In the genomic region with DNA sequence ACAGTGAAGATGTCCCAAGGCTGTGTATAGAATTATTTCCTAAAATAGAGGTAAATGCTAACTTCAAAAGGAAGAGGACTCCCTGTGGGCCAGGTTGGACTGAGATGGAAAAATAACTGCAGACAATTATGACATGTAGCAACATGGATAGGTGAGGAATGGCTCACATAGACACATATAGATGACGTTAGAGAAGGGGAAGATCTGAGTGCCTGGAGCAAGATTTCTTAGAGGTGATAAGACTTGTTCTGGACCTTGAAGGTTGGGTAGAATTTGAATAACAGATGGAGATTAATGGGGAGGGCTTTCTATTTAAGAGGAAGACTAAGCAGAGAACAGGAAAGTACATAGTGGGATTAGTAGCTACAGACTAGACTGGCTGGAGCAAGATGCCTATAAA, we compare ENCODE assay signal across 12 cellular contexts.
DNase-seq lines count a peak whose midpoint lies in the region; ATAC-seq, FAIRE-seq and TF ChIP-seq lines count a peak whose summit lies in the region.
"Had no signal": no experiment of that assay in that cellular context is flagged by ENCODE, and none has a peak within 500 bp of the region (broad histone marks: within the 10 kb centered on the region; RNA-seq: fewer than 3 reads in every experiment).

No MANE protein-coding gene starts in this region.

- no peak for FAIRE-seq in bronchial epithelial cell (lab: Jason Lieb, UNC)

- DNase-seq in natural killer cell (no peak), bronchial epithelial cell (ENCODE audit: low read depth) (peak; percentile 81), immature natural killer cell (no peak), NAMALWA (ENCODE audit: low spot score) (no peak)
- DNase-seq in natural killer cell treated with Interleukin-12 subunit alpha and Interleukin-12 subunit beta and Interleukin-15 and Interleukin-18, amount 100 ng/mL, for 72 hours (ENCODE audit: low spot score), result no peak
- DNase-seq in activated CD4-positive, alpha-beta T cell treated with anti-CD3 and anti-CD28 coated beads for 48 hours, result no peak
- DNase-seq: ACHN; CD4-positive, CD25-positive, alpha-beta regulatory T cell; DMS 273 treated with DMSO at 0.1 percent for 48 hours had no signal

- no peak overlapping the region for H3K4me3 ChIP-seq in bronchial epithelial cell (ENCODE audit: low read depth, low read length)
- H3K4me3 ChIP-seq: BLaER1 treated with 17β-estradiol and CSF1 and Interleukin-3, amounts not matched to agents 10 nM and 100 nM had no signal

- H3K4me3 Mint-ChIP-seq in natural killer cell (no peak overlapping the region), immature natural killer cell (no peak overlapping the region)
- no peak overlapping the region for H3K4me3 Mint-ChIP-seq in natural killer cell treated with Interleukin-12 subunit alpha and Interleukin-12 subunit beta and Interleukin-15 and Interleukin-18, amount 100 ng/mL, for 72 hours
- H3K4me3 Mint-ChIP-seq: CD4-positive, CD25-positive, alpha-beta regulatory T cell had no signal

- H3K27me3 Mint-ChIP-seq in natural killer cell (ENCODE audit: low read depth in 2 of 2) (no peaks in the 10 kb centered on the region), immature natural killer cell (ENCODE audit: low read depth in 3 of 3) (no peaks in the 10 kb centered on the region)
- no peaks in the 10 kb centered on the region for H3K27me3 Mint-ChIP-seq in natural killer cell treated with Interleukin-12 subunit alpha and Interleukin-12 subunit beta and Interleukin-15 and Interleukin-18, amount 100 ng/mL, for 72 hours

- ATAC-seq in natural killer cell (no peak), HG03469 (IDR thresholded peaks at IDR 0.05; ENCODE audit: unreplicated experiment) (no peak)
- no peak for ATAC-seq in natural killer cell treated with Interleukin-12 subunit alpha and Interleukin-12 subunit beta and Interleukin-15 and Interleukin-18, amount 100 ng/mL, for 72 hours
- ATAC-seq: HCT116 had no signal

- no peaks in the 10 kb centered on the region for H3K9me3 Mint-ChIP-seq in natural killer cell
- no peaks in the 10 kb centered on the region for H3K9me3 Mint-ChIP-seq in natural killer cell treated with Interleukin-12 subunit alpha and Interleukin-12 subunit beta and Interleukin-15 and Interleukin-18, amount 100 ng/mL, for 72 hours
- H3K9me3 Mint-ChIP-seq in immature natural killer cell, result no peaks in the 10 kb centered on the region
- H3K9me3 Mint-ChIP-seq: CD4-positive, CD25-positive, alpha-beta regulatory T cell had no signal

- peak overlapping the region; percentile 0 to 25 for H3K27ac Mint-ChIP-seq in natural killer cell
- peak overlapping the region in 1 of 2 donors; percentile 0 for H3K27ac Mint-ChIP-seq in natural killer cell treated with Interleukin-12 subunit alpha and Interleukin-12 subunit beta and Interleukin-15 and Interleukin-18, amount 100 ng/mL, for 72 hours
- peak overlapping the region in 5 of 6 donors; percentile 1 to 79 (median 22) for H3K27ac Mint-ChIP-seq in immature natural killer cell
- H3K27ac Mint-ChIP-seq: CD4-positive, CD25-positive, alpha-beta regulatory T cell had no signal

- intact Hi-C loops in natural killer cell (cut with micrococcal nuclease), result loop anchor here (10.0 kb wide), 1 partner anchor 149 kb away; no protein-coding TSS in a partner anchor

- peaks cover 70 to 71% of the 10 kb centered on the region in 2 donors for H3K4me1 Mint-ChIP-seq in natural killer cell
- H3K4me1 Mint-ChIP-seq in natural killer cell treated with Interleukin-12 subunit alpha and Interleukin-12 subunit beta and Interleukin-15 and Interleukin-18, amount 100 ng/mL, for 72 hours (ENCODE audit: low read depth in 2 of 2), result peaks cover 42 to 49% of the 10 kb centered on the region in 2 donors
- peaks cover 57 to 88% of the 10 kb centered on the region in 2 donors for H3K4me1 Mint-ChIP-seq in immature natural killer cell
- H3K4me1 Mint-ChIP-seq: CD4-positive, CD25-positive, alpha-beta regulatory T cell had no signal

- no peaks in the 10 kb centered on the region for H3K36me3 Mint-ChIP-seq in natural killer cell
- H3K36me3 Mint-ChIP-seq in natural killer cell treated with Interleukin-12 subunit alpha and Interleukin-12 subunit beta and Interleukin-15 and Interleukin-18, amount 100 ng/mL, for 72 hours, result no peaks in the 10 kb centered on the region
- H3K36me3 Mint-ChIP-seq in immature natural killer cell, result peaks cover 0 to 4% (median 0%) of the 10 kb centered on the region in 3 donors
- H3K36me3 Mint-ChIP-seq: CD4-positive, CD25-positive, alpha-beta regulatory T cell had no signal

- TF ChIP-seq CTCF in natural killer cell (IDR thresholded peaks at IDR 0.05) (no peak), bronchial epithelial cell (IDR thresholded peaks at IDR 0.05; ENCODE audit: insufficient read depth, low read length, severe bottlenecking) (no peak)

- peaks cover 2% of the 10 kb centered on the region for H3K36me3 ChIP-seq in bronchial epithelial cell (ENCODE audit: control insufficient read depth, insufficient read depth, low read length)

- H3K27me3 ChIP-seq in bronchial epithelial cell (ENCODE audit: control insufficient read depth, insufficient read depth, low read length), result no peaks in the 10 kb centered on the region
- H3K27me3 ChIP-seq: BLaER1 treated with 17β-estradiol and CSF1 and Interleukin-3, amounts not matched to agents 10 nM and 100 nM had no signal
